1 cellular context compared by ENCODE assay signal in the genomic region with DNA sequence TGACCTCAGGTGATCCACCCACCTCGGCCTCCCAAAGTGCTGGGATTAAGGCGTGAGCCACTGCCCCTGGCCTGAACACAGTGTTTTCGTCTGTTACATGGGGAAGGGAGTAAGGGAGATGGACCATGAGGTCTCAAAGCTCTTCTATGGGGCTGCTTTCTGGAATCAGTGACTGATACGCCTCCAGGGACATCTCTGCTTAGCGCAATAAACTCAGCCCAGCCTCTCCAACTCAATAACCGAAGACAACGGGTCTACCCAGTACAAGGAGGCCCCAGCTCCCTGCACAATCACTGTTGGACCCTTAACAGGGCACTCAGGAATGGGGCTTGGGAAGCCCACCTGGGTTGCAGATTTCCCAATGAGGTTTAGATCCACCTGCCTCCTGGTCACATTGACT.
TF ChIP-seq lines count a peak whose summit lies in the region.

No MANE protein-coding gene starts in this region.

TF ChIP-seq in SK-N-SH treated with all-trans-retinoic acid at 6 μM for 48 hours, 23 proteins besides CTCF, POLR2A, EP300 and RAD21 (continued from another document):
- TF ChIP-seq, protein P1, sequence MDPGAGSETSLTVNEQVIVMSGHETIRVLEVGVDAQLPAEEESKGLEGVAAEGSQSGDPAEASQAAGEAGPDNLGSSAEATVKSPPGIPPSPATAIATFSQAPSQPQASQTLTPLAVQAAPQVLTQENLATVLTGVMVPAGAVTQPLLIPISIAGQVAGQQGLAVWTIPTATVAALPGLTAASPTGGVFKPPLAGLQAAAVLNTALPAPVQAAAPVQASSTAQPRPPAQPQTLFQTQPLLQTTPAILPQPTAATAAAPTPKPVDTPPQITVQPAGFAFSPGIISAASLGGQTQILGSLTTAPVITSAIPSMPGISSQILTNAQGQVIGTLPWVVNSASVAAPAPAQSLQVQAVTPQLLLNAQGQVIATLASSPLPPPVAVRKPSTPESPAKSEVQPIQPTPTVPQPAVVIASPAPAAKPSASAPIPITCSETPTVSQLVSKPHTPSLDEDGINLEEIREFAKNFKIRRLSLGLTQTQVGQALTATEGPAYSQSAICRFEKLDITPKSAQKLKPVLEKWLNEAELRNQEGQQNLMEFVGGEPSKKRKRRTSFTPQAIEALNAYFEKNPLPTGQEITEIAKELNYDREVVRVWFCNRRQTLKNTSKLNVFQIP (CRISPR knock-in tag; IDR thresholded peaks at IDR 0.05; ENCODE audit: borderline replicate concordance, low read depth), result no peak
- no peak for TF ChIP-seq ISL1 (CRISPR knock-in tag; IDR thresholded peaks at IDR 0.05)
- TF ChIP-seq SNAI2 (CRISPR knock-in tag; IDR thresholded peaks at IDR 0.05), result no peak
- TF ChIP-seq ZNF70 (CRISPR knock-in tag; IDR thresholded peaks at IDR 0.05), result no peak
- TF ChIP-seq ZFP30 (CRISPR knock-in tag; IDR thresholded peaks at IDR 0.05), result no peak
